8 cellular contexts compared by ENCODE assay signal in genomic region chr17:51153210-51154072, GRCh38. TPM values are rescaled to one million over a fixed set of nuclear protein-coding genes. Genes with fewer than 3 reads are reported as not detected.
A peak's percentile ranks its signal among the peaks of the same experiment; 100 is the strongest.
DNase-seq lines count a peak whose midpoint lies in the region; ATAC-seq and TF ChIP-seq lines count a peak whose summit lies in the region.

Gene NME1, plus strand, starts transcription at chr17:51153559. Its CDS starts 2,096 bp downstream, at chr17:51155655.

- CTCF ChIA-PET in CD4-positive, alpha-beta memory T cell (lab: Charles Lee; ENCODE audit: partially characterized antibody): interaction anchor here (0.6 to 9.2 kb wide), 35 partner anchors 9 to 756 kb away, joined by 3 to 161 read pairs (median 4); partner anchors contain the start of genes SPAG9 and UTP18

- no peaks in the 10 kb centered on the region for H3K27me3 ChIP-seq in CD4-positive, alpha-beta memory T cell (ENCODE audit: insufficient read depth, low read length)

- H3K4me3 ChIP-seq in CD4-positive, alpha-beta memory T cell (ENCODE audit: low read length in 2 of 2): peak within 1 kb of the TSS; percentile 77 to 85
- peak within 1 kb of the TSS; percentile 50 for H3K4me3 ChIP-seq in lower leg skin (ENCODE audit: low read depth, poor library complexity, severe bottlenecking)

- WGBS in lower leg skin, 2 donors: 0 to 1% methylated on average over 58 to 60 of the region's 60 CpGs

- ATAC-seq in GM19397 (IDR thresholded peaks at IDR 0.05; ENCODE audit: unreplicated experiment) (peak; percentile 92), HG03571 (IDR thresholded peaks at IDR 0.05; ENCODE audit: unreplicated experiment) (peak; percentile 84)

- H3K36me3 ChIP-seq in CD4-positive, alpha-beta memory T cell (ENCODE audit: insufficient read depth, low read length): peaks cover 4% of the 10 kb centered on the region

- H3K27me3 Mint-ChIP-seq in CD4-positive, alpha-beta memory T cell: peaks cover 0 to 1% of the 10 kb centered on the region in 2 donors

- H3K27ac Mint-ChIP-seq in CD4-positive, alpha-beta memory T cell: no peak within 1 kb of the TSS

- peaks cover 0 to 7% (median 2%) of the 10 kb centered on the region in 4 donors for H3K4me1 Mint-ChIP-seq in CD4-positive, alpha-beta memory T cell

- DNase-seq in CD4-positive, alpha-beta memory T cell: peak; percentile 98 to 99 (median 98)
- DNase-seq in NCI-H774 (lab: John Stamatoyannopoulos, UW): peak; percentile 100
- DNase-seq in activated CD4-positive, alpha-beta T cell treated with anti-CD3 and anti-CD28 coated beads, Interleukin-2, amount 50 U/mL, for 48 hours: peak; percentile 98 to 99
- peak; percentile 99 for DNase-seq in ecto neural progenitor cell (ENCODE audit: low spot score)
- DNase-seq in lower leg skin (ENCODE audit: low spot score in 2 of 2): peak; percentile 98 to 99
- DNase-seq in stimulated activated CD4-positive, alpha-beta T cell treated with anti-CD3 and anti-CD28 coated beads, Interleukin-4, amount 100 ng/mL, for 48 hours (ENCODE audit: low read depth in 2 of 2): peak; percentile 94 to 95

- TF ChIP-seq CTCF in lower leg skin (IDR thresholded peaks at IDR 0.05): peak in 1 of 3 donors; percentile 80

- H3K36me3 Mint-ChIP-seq in CD4-positive, alpha-beta memory T cell: peaks cover 4 to 8% of the 10 kb centered on the region in 2 donors

- intact Hi-C loops in CD4-positive, alpha-beta memory T cell (cut with micrococcal nuclease): loop anchor here (1.0 to 5.0 kb wide), 8 partner anchors 13 to 445 kb away; partner anchors contain the start of genes MBTD1, NME2, TOB1 and UTP18
- intact Hi-C loops in lower leg skin (cut with DNase I; ENCODE audit: low total_unique reads): no loop called here

- peaks cover 21% of the 10 kb centered on the region for H3K4me1 ChIP-seq in CD4-positive, alpha-beta memory T cell (ENCODE audit: insufficient read depth, low read length)

- no peaks in the 10 kb centered on the region for H3K9me3 ChIP-seq in CD4-positive, alpha-beta memory T cell (ENCODE audit: control insufficient read depth in 1 of 2, low read length in 2 of 2)

- POLR2A ChIA-PET in CD4-positive, alpha-beta memory T cell (lab: Charles Lee; ENCODE audit: partially characterized antibody): interaction anchor here (0.6 to 4.7 kb wide), 29 partner anchors 9 to 374 kb away, joined by 3 to 56 read pairs (median 4); partner anchors contain the start of genes MBTD1, NME2, SPAG9 and TOB1

- no peak for TF ChIP-seq POLR2A in lower leg skin (IDR thresholded peaks at IDR 0.05)

- H3K9me3 Mint-ChIP-seq in CD4-positive, alpha-beta memory T cell: no peaks in the 10 kb centered on the region

- no peak within 1 kb of the TSS for H3K4me3 Mint-ChIP-seq in CD4-positive, alpha-beta memory T cell

- peak within 1 kb of the TSS; percentile 61 for H3K27ac ChIP-seq in CD4-positive, alpha-beta memory T cell (ENCODE audit: low read depth, low read length)

RNA-seq across cellular contexts. Expression of gene NME1, which starts in this region (rescaled TPM):
- 10 to 100 TPM; 10.0 to 12.2 TPM for total RNA-seq in CD4-positive, alpha-beta memory T cell
- 10 to 100 TPM; 62.5 to 67.2 TPM for polyA plus RNA-seq in CD4-positive, alpha-beta memory T cell
- 10 to 100 TPM; 18.1 to 42.8 (median 27.0) TPM for total RNA-seq in lower leg skin

Comparison
In these comparisons a context has a peak if more than half of its experiments do, and no peak if none do; other contexts are left out.
1. Peak in every context shown above with its lines: DNase-seq, ATAC-seq, H3K4me3 ChIP-seq and H3K27ac ChIP-seq.